ENCODE assay signal across 5 cellular contexts in the genomic region with DNA sequence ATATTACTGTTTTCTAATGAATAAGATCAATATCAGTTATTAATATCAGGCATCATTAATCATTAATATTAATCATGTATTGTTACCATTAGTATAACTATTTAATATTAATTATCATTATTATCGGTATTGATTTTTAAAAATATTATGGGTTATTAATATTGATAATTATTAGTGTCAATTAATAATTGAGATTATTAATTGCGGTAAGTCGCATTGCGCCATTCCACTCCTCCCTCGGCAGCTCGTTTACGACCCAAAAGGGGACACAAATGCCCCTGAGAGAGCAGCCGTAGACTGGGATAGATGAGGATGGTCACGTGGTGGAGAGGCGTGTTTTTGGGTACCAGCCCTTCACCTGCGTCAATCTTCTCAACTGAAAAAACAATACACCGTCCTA. TPM values are rescaled to one million over a fixed set of nuclear protein-coding genes. Genes with fewer than 3 reads are reported as not detected.
"Had no signal": no experiment of that assay in that cellular context is flagged by ENCODE, and none has a peak within 500 bp of the region (broad histone marks: within the 10 kb centered on the region; RNA-seq: fewer than 3 reads in every experiment).

No MANE protein-coding gene starts in this region.

RNA-seq across cellular contexts. Expression of a gene that starts 7.6 kb away (rescaled TPM):
- total RNA-seq: HepG2, HT-29, HT1080, IMR-90 had no signal
- polyA plus RNA-seq: HepG2, IgD-negative memory B cell, IMR-90 had no signal

RNA-seq across cellular contexts. Expression of a gene that starts 52.8 kb away (rescaled TPM):
- total RNA-seq: HepG2, HT-29, HT1080, IMR-90 had no signal
- polyA plus RNA-seq: HepG2, IgD-negative memory B cell, IMR-90 had no signal
